Comparison of ENCODE assay signal across 1 cellular context in genomic region chr3:53826048-53826447, GRCh38.
TF ChIP-seq lines count a peak whose summit lies in the region.

No MANE protein-coding gene starts in this region.

TF ChIP-seq in IMR-90, 13 proteins besides CTCF, POLR2A, EP300 and RAD21:
- no peak for TF ChIP-seq RCOR1 (IDR thresholded peaks at IDR 0.05; ENCODE audit: insufficient replicate concordance, low read length)
- no peak for TF ChIP-seq MAFK (IDR thresholded peaks at IDR 0.05; ENCODE audit: low read depth, low read length)
- TF ChIP-seq SMC3 (IDR thresholded peaks at IDR 0.05; ENCODE audit: low read depth, low read length), result no peak
- TF ChIP-seq FOS (IDR thresholded peaks at IDR 0.05; ENCODE audit: low read depth, low read length), result no peak
- no peak for TF ChIP-seq MXI1 (IDR thresholded peaks at IDR 0.05; ENCODE audit: borderline replicate concordance, low read depth, low read length)
- TF ChIP-seq ELK1 (IDR thresholded peaks at IDR 0.05; ENCODE audit: borderline replicate concordance, low read depth, low read length), result no peak
- no peak for TF ChIP-seq RFX5 (IDR thresholded peaks at IDR 0.05; ENCODE audit: low read depth, low read length)
- no peak for TF ChIP-seq CEBPB (IDR thresholded peaks at IDR 0.05; ENCODE audit: low read depth, low read length)
- no peak for TF ChIP-seq CHD1 (IDR thresholded peaks at IDR 0.05; ENCODE audit: low read depth, low read length)
- no peak for TF ChIP-seq MAZ (IDR thresholded peaks at IDR 0.05; ENCODE audit: borderline replicate concordance, low read depth, low read length)
- TF ChIP-seq NFE2L2 (IDR thresholded peaks at IDR 0.05; ENCODE audit: low read depth, low read length), result no peak
- TF ChIP-seq USF2 (IDR thresholded peaks at IDR 0.05; ENCODE audit: low read depth, low read length), result no peak
- TF ChIP-seq BHLHE40 (IDR thresholded peaks at IDR 0.05; ENCODE audit: low read depth, low read length), result no peak
TF ChIP-seq in IMR-90: peak in this region for 0.
